Comparison of ENCODE assay signal across 11 cellular contexts in the genomic region with DNA sequence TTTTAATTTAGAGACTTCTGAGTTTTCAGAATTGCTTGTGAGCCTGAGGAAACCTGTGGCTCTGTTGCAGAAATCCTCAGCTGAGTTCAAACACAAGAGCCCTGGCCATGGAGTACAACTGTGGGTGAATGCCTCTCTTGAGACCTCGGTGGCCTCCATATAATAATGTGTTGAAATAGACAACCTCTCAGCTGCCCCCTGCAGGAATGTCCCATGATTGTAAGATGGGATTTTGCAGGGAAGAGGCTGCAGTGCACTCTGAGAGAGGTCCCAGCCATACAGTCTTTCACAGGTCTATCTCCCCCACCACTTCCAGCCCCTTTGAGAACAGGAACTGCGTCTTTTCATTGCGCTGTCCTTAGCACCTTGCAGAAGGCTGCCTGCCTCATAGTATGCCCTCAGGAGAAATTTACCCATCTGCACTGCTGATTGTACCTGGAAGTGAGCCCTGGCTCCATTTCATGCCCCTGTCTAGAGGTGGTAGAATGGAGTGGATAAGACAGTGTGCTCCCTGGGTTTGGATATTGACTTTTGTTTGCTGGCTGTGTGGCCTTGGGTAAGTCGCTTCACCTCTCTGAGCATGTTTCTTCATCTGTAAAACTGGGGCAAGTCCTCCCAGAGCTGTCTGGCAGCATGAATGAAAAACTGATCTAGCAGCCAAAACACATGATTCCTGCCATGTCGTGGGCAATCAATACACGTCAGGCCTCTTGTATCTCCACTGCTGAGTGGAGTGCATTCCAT. TPM values are rescaled to one million over a fixed set of nuclear protein-coding genes. Genes with fewer than 3 reads are reported as not detected.
DNase-seq lines count a peak whose midpoint lies in the region; ATAC-seq and TF ChIP-seq lines count a peak whose summit lies in the region.
"Had no signal": no experiment of that assay in that cellular context is flagged by ENCODE, and none has a peak within 500 bp of the region (broad histone marks: within the 10 kb centered on the region; RNA-seq: fewer than 3 reads in every experiment).

No MANE protein-coding gene starts in this region.

- no peaks in the 10 kb centered on the region for H3K9me3 ChIP-seq in T-helper 17 cell (ENCODE audit: control insufficient read depth, low read length, poor library complexity, severe bottlenecking)

- DNase-seq in NCI-H2171 treated with DMSO at 0.1 percent for 48 hours (lab: John Stamatoyannopoulos, UW) (peak; percentile 31), NCI-H2171 (lab: John Stamatoyannopoulos, UW) (no peak), Kasumi-1 (lab: John Stamatoyannopoulos, UW) (peak; percentile 56 to 58), amniotic epithelial cell (ENCODE audit: low read depth) (peak; percentile 20), neural crest cell (ENCODE audit: low read depth, low spot score) (peak; percentile 45), midbrain (lab: John Stamatoyannopoulos, UW) (no peak), T-helper 17 cell (no peak)
- DNase-seq: activated B cell treated with CpG ODN at 0.5 μM for 24 hours, natural killer cell had no signal

- H3K27me3 Mint-ChIP-seq in neural crest cell (ENCODE audit: low read depth): peaks cover 24% of the 10 kb centered on the region
- peaks cover 44% of the 10 kb centered on the region for H3K27me3 Mint-ChIP-seq in T-helper 17 cell

- no peaks in the 10 kb centered on the region for H3K9me3 Mint-ChIP-seq in neural crest cell
- H3K9me3 Mint-ChIP-seq: activated B cell treated with CpG ODN at 0.5 μM for 24 hours; CD4-positive, CD25-positive, alpha-beta regulatory T cell; natural killer cell had no signal

- H3K36me3 Mint-ChIP-seq in neural crest cell (ENCODE audit: low read depth) (no peaks in the 10 kb centered on the region), T-helper 17 cell (ENCODE audit: low read depth) (peaks cover 3% of the 10 kb centered on the region)
- H3K36me3 Mint-ChIP-seq: CD4-positive, CD25-positive, alpha-beta regulatory T cell; natural killer cell had no signal

- H3K27ac Mint-ChIP-seq in neural crest cell (ENCODE audit: unreplicated experiment) (no peak overlapping the region), T-helper 17 cell (no peak overlapping the region)
- H3K27ac Mint-ChIP-seq: activated B cell treated with CpG ODN at 0.5 μM for 24 hours; CD4-positive, CD25-positive, alpha-beta regulatory T cell; natural killer cell had no signal

- TF ChIP-seq CTCF in neural crest cell (conservative IDR thresholded peaks at IDR 0.05): peak; percentile 54

- H3K4me3 Mint-ChIP-seq in neural crest cell: no peak overlapping the region
- H3K4me3 Mint-ChIP-seq in T-helper 17 cell: no peak overlapping the region
- H3K4me3 Mint-ChIP-seq: activated B cell treated with CpG ODN at 0.5 μM for 24 hours; CD4-positive, CD25-positive, alpha-beta regulatory T cell; natural killer cell had no signal

- no peak for ATAC-seq in T-helper 17 cell
- no peak for ATAC-seq in HG03571 (IDR thresholded peaks at IDR 0.05; ENCODE audit: unreplicated experiment)

- H3K4me1 Mint-ChIP-seq in neural crest cell (peaks cover 4% of the 10 kb centered on the region), T-helper 17 cell (no peaks in the 10 kb centered on the region)
- H3K4me1 Mint-ChIP-seq: CD4-positive, CD25-positive, alpha-beta regulatory T cell; natural killer cell had no signal

RNA-seq across cellular contexts. Expression of a gene that starts 16.8 kb away (rescaled TPM):
- total RNA-seq in neural crest cell (0.09 TPM in 1 of 2 replicates, not detected in the other), T-helper 17 cell (not detected)
- total RNA-seq: CD4-positive, CD25-positive, alpha-beta regulatory T cell; natural killer cell had no signal

Comparison
In these comparisons a context has a peak if more than half of its experiments do, and no peak if none do; other contexts are left out.
1. DNase-seq: peak in NCI-H2171 treated with DMSO at 0.1 percent for 48 hours (single experiment), Kasumi-1 (2 of 2), amniotic epithelial cell (single experiment) and neural crest cell (single experiment); none in NCI-H2171 (single experiment), midbrain (single experiment) and T-helper 17 cell (0 of 3).